ENCODE assay signal across 1 cellular context in the genomic region with DNA sequence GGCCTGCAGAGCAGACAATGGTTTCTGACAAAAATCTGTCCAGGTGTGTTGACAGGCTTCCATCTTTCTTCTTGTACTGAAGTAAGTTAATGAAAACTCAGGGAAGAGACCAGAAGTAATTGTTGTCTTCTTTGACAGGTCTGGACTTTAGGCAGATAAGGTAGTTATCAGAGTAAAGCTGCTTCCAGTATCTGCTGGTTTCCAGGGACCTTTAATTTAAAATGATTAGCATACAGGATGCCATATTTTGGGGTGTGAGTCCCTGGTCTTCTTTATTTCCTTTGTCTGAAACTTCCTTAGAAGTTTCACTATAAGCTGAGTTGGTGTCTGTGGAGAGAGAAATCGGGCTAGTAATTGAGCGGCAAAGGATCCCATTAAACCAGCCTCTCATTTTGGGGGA.
TF ChIP-seq lines count a peak whose summit lies in the region.

No MANE protein-coding gene starts in this region.

TF ChIP-seq in IMR-90, 13 proteins besides CTCF, POLR2A, EP300 and RAD21:
- TF ChIP-seq RFX5 (IDR thresholded peaks at IDR 0.05; ENCODE audit: low read depth, low read length) (no peak), MAZ (IDR thresholded peaks at IDR 0.05; ENCODE audit: borderline replicate concordance, low read depth, low read length) (no peak), BHLHE40 (IDR thresholded peaks at IDR 0.05; ENCODE audit: low read depth, low read length) (no peak), RCOR1 (IDR thresholded peaks at IDR 0.05; ENCODE audit: insufficient replicate concordance, low read length) (no peak), NFE2L2 (IDR thresholded peaks at IDR 0.05; ENCODE audit: low read depth, low read length) (no peak), CEBPB (IDR thresholded peaks at IDR 0.05; ENCODE audit: low read depth, low read length) (no peak), MXI1 (IDR thresholded peaks at IDR 0.05; ENCODE audit: borderline replicate concordance, low read depth, low read length) (no peak)
- TF ChIP-seq, protein P1, sequence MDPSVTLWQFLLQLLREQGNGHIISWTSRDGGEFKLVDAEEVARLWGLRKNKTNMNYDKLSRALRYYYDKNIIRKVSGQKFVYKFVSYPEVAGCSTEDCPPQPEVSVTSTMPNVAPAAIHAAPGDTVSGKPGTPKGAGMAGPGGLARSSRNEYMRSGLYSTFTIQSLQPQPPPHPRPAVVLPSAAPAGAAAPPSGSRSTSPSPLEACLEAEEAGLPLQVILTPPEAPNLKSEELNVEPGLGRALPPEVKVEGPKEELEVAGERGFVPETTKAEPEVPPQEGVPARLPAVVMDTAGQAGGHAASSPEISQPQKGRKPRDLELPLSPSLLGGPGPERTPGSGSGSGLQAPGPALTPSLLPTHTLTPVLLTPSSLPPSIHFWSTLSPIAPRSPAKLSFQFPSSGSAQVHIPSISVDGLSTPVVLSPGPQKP (IDR thresholded peaks at IDR 0.05; ENCODE audit: borderline replicate concordance, low read depth, low read length), result no peak
